ENCODE assay signal across 19 cellular contexts in genomic region chr2:33344230-33344629, GRCh38.
"Had no signal": no experiment of that assay in that cellular context is flagged by ENCODE, and none has a peak within 500 bp of the region (broad histone marks: within the 10 kb centered on the region; RNA-seq: fewer than 3 reads in every experiment).

No MANE protein-coding gene starts in this region.

- H3K27ac ChIP-seq: adrenal gland, breast epithelium, neural progenitor cell, prostate gland, right atrium auricular region, vagina, VCaP had no signal

- H3K27me3 ChIP-seq: adrenal gland, breast epithelium, neural progenitor cell, right atrium auricular region, vagina had no signal

- H3K4me3 ChIP-seq: adrenal gland, breast epithelium, neural progenitor cell, prostate gland, right atrium auricular region, vagina had no signal

- H3K4me2 ChIP-seq: neural progenitor cell had no signal

- H3K4me1 ChIP-seq: breast epithelium, neural progenitor cell, prostate gland, right atrium auricular region, vagina had no signal

- ATAC-seq: left ventricle myocardium superior had no signal

- H3K4me3 Mint-ChIP-seq: activated CD4-positive, alpha-beta memory T cell treated with anti-CD3 and anti-CD28 coated beads for 36 hours; activated T-helper 17 cell treated with anti-CD3 and anti-CD28 coated beads, Interleukin-2, amount 50 U/mL, for 72 hours; dendritic cell treated with granulocyte-macrophage colony-stimulating factor and Interleukin-4, amounts not matched to agents 40 ng/mL and 50 ng/mL, for 4 days; memory B cell; naive B cell; neural progenitor cell had no signal

- H3K9me3 Mint-ChIP-seq: activated CD4-positive, alpha-beta memory T cell treated with anti-CD3 and anti-CD28 coated beads for 36 hours; activated T-helper 17 cell treated with anti-CD3 and anti-CD28 coated beads, Interleukin-2, amount 50 U/mL, for 72 hours; dendritic cell treated with granulocyte-macrophage colony-stimulating factor and Interleukin-4, amounts not matched to agents 40 ng/mL and 50 ng/mL, for 4 days; memory B cell; neural progenitor cell had no signal

- H3K4me1 Mint-ChIP-seq: naive B cell, neural progenitor cell had no signal

- H2AFZ ChIP-seq: neural progenitor cell had no signal

- DNase-seq: activated CD4-positive, alpha-beta memory T cell treated with anti-CD3 and anti-CD28 coated beads for 36 hours; activated CD4-positive, CD25-positive, alpha-beta regulatory T cell treated with anti-CD3 and anti-CD28 coated beads, Interleukin-2, amount 50 U/mL, for 72 hours; activated naive CD4-positive, alpha-beta T cell; activated T-cell treated with anti-CD3 and anti-CD28 coated beads, Interleukin-2, amount 50 U/mL, for 1 hour; adrenal gland; left ventricle myocardium superior; naive B cell; stimulated activated CD4-positive, alpha-beta T cell treated with anti-CD3 and anti-CD28 coated beads, Interleukin-2, amount 100 ng/mL, for 24 hours; stimulated activated naive CD4-positive, alpha-beta T cell treated with Interleukin-2 at 50 U/mL for 16 hours; trophoblast cell had no signal

- H3K36me3 Mint-ChIP-seq: activated CD4-positive, alpha-beta memory T cell treated with anti-CD3 and anti-CD28 coated beads for 36 hours; memory B cell; naive B cell; neural progenitor cell had no signal

- H3K9ac ChIP-seq: neural progenitor cell had no signal

- H3K36me3 ChIP-seq: adrenal gland, breast epithelium, neural progenitor cell, prostate gland, vagina had no signal

- H3K9me3 ChIP-seq: adrenal gland, breast epithelium, prostate gland, right atrium auricular region, vagina had no signal

- H3K27ac Mint-ChIP-seq: activated CD4-positive, alpha-beta memory T cell treated with anti-CD3 and anti-CD28 coated beads for 36 hours; activated T-helper 17 cell treated with anti-CD3 and anti-CD28 coated beads, Interleukin-2, amount 50 U/mL, for 72 hours; dendritic cell treated with granulocyte-macrophage colony-stimulating factor and Interleukin-4, amounts not matched to agents 40 ng/mL and 50 ng/mL, for 4 days; memory B cell; naive B cell; neural progenitor cell had no signal
